31 cellular contexts compared by ENCODE assay signal in the genomic region with DNA sequence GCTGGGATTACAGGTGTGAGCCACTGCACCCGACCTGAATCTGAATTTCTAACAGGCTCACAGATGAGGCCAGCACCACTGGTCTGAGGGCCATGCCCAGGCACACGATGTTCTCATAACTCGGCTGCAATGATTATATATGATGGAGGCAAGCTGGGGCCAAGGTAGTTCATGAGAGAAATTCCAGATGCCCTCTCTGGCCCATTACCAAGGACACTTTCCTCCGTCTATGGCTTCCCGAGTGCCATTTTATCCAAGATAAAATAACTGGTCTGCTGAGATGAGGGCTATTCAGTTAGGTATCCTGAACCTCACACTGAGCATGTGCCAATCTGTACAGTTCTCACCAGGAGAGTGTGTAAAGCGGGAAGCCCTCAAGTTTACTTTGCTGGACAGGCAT. TPM values are rescaled to one million over a fixed set of nuclear protein-coding genes. Genes with fewer than 3 reads are reported as not detected.
"Had no signal": no experiment of that assay in that cellular context is flagged by ENCODE, and none has a peak within 500 bp of the region (broad histone marks: within the 10 kb centered on the region; RNA-seq: fewer than 3 reads in every experiment).

No MANE protein-coding gene starts in this region.

- H3K36me3 Mint-ChIP-seq: activated naive CD8-positive, alpha-beta T cell had no signal

- H3K27ac Mint-ChIP-seq: activated B cell treated with CpG ODN at 0.5 μM for 24 hours; activated CD8-positive, alpha-beta T cell treated with anti-CD3 and anti-CD28 coated beads for 36 hours; activated naive CD8-positive, alpha-beta T cell; activated T-helper 17 cell treated with anti-CD3 and anti-CD28 coated beads, Interleukin-2, amount 50 U/mL, for 72 hours; effector memory CD8-positive, alpha-beta T cell had no signal

- H3K9me3 Mint-ChIP-seq: activated B cell treated with CpG ODN at 0.5 μM for 24 hours; activated CD8-positive, alpha-beta T cell treated with anti-CD3 and anti-CD28 coated beads for 36 hours; activated T-cell treated with anti-CD3 and anti-CD28 coated beads, Interleukin-2, amount 50 U/mL, for 4 hours; activated T-helper 17 cell treated with anti-CD3 and anti-CD28 coated beads, Interleukin-2, amount 50 U/mL, for 72 hours; effector memory CD8-positive, alpha-beta T cell had no signal

- H3K9me3 ChIP-seq: esophagus muscularis mucosa, gastrocnemius medialis had no signal

- H3K4me1 Mint-ChIP-seq: activated B cell treated with CpG ODN at 0.5 μM for 24 hours; activated T-helper 17 cell treated with anti-CD3 and anti-CD28 coated beads, Interleukin-2, amount 50 U/mL, for 72 hours; T-helper 17 cell had no signal

- H3K36me3 ChIP-seq: esophagus muscularis mucosa, gastrocnemius medialis, WERI-Rb-1 had no signal

- H3K27ac ChIP-seq: esophagus muscularis mucosa, foreskin keratinocyte, gastrocnemius medialis, WERI-Rb-1 had no signal

- DNase-seq: activated B cell treated with CpG ODN at 0.5 μM for 24 hours; activated CD4-positive, alpha-beta T cell treated with anti-CD3 and anti-CD28 coated beads for 48 hours; activated CD4-positive, alpha-beta T cell treated with anti-CD3 and anti-CD28 coated beads, Interleukin-2, amount 50 U/mL, for 1 hour; activated CD4-positive, alpha-beta T cell treated with anti-CD3 and anti-CD28 coated beads, Interleukin-2, amount 50 U/mL, for 48 hours; activated CD8-positive, alpha-beta memory T cell treated with anti-CD3 and anti-CD28 coated beads for 24 hours; activated CD8-positive, alpha-beta T cell treated with anti-CD3 and anti-CD28 coated beads for 36 hours; activated effector memory CD4-positive, alpha-beta T cell treated with Interleukin-2 at 50 U/mL for 16 hours; activated gamma-delta T cell treated with Interleukin-2 at 50 U/mL for 16 hours; activated naive CD4-positive, alpha-beta T cell treated with anti-CD3 and anti-CD28 coated beads, Interleukin-2, amount 50 U/mL, for 16 hours; activated naive CD4-positive, alpha-beta T cell treated with Interleukin-2 at 50 U/mL for 16 hours; activated T-cell treated with anti-CD3 and anti-CD28 coated beads, Interleukin-2, amount 50 U/mL, for 4 hours; amniotic stem cell; anterior cingulate cortex; caudate nucleus; cortex of kidney; dermis blood vessel endothelial cell; effector CD4-positive, alpha-beta T cell; effector memory CD8-positive, alpha-beta T cell; erythroblast; foreskin keratinocyte; gastrocnemius medialis; T-helper 1 cell; T-helper 17 cell; WERI-Rb-1 had no signal

- ATAC-seq: activated CD4-positive, CD25-positive, alpha-beta regulatory T cell treated with anti-CD3 and anti-CD28 coated beads, Interleukin-2, amount 50 U/mL, for 24 hours; activated CD8-positive, alpha-beta T cell treated with anti-CD3 and anti-CD28 coated beads for 36 hours; activated T-cell treated with anti-CD3 and anti-CD28 coated beads, Interleukin-2, amount 50 U/mL, for 4 hours; activated T-helper 17 cell treated with anti-CD3 and anti-CD28 coated beads, Interleukin-2, amount 50 U/mL, for 72 hours; effector memory CD8-positive, alpha-beta T cell; foreskin keratinocyte; gastrocnemius medialis; T-helper 17 cell had no signal

- FAIRE-seq: astrocyte, colon, TTC549 had no signal

- H3K4me3 ChIP-seq: esophagus muscularis mucosa, gastrocnemius medialis had no signal

- H3K4me3 Mint-ChIP-seq: activated B cell treated with CpG ODN at 0.5 μM for 24 hours; activated CD8-positive, alpha-beta T cell treated with anti-CD3 and anti-CD28 coated beads for 36 hours; activated naive CD8-positive, alpha-beta T cell; activated T-cell treated with anti-CD3 and anti-CD28 coated beads, Interleukin-2, amount 50 U/mL, for 4 hours; activated T-helper 17 cell treated with anti-CD3 and anti-CD28 coated beads, Interleukin-2, amount 50 U/mL, for 72 hours; effector memory CD8-positive, alpha-beta T cell; T-helper 17 cell had no signal

- H3K4me1 ChIP-seq: foreskin keratinocyte, gastrocnemius medialis had no signal

RNA-seq across cellular contexts. Expression of a gene that starts 16.5 kb away (rescaled TPM):
- total RNA-seq: activated B cell treated with CpG ODN at 0.5 μM for 24 hours; activated CD8-positive, alpha-beta T cell treated with anti-CD3 and anti-CD28 coated beads for 36 hours; activated T-helper 17 cell treated with anti-CD3 and anti-CD28 coated beads, Interleukin-2, amount 50 U/mL, for 72 hours; dermis blood vessel endothelial cell; foreskin keratinocyte; T-helper 17 cell had no signal
- polyA plus RNA-seq: foreskin keratinocyte had no signal
